28 cellular contexts compared by ENCODE assay signal in the genomic region with DNA sequence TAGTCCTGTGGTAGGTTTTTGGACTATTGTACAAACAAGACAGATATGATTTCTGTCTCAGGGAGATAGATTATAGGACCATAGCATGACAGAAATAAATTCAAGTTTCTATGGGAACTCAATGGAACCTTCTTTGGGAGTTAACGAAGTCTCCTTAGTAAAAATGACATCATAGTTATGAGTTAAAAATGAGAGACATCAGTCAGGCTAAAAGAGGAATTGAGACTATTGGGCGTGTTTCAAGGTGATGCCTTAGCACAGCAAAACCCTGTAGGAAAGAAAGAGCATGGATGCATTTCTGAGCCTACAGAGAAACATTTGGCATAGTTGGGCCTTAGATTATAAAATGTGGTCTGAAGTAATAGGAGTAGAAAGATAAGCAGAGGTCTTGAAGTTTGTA.
"Had no signal": no experiment of that assay in that cellular context is flagged by ENCODE, and none has a peak within 500 bp of the region (broad histone marks: within the 10 kb centered on the region; RNA-seq: fewer than 3 reads in every experiment).

No MANE protein-coding gene starts in this region.

- H3K27me3 ChIP-seq: colonic mucosa, dorsolateral prefrontal cortex, esophagus muscularis mucosa, esophagus squamous epithelium, foreskin keratinocyte, gastrocnemius medialis, gastroesophageal sphincter, heart left ventricle, heart right ventricle, hepatocyte had no signal

- H3K36me3 ChIP-seq: colonic mucosa, esophagus muscularis mucosa, esophagus squamous epithelium, gastrocnemius medialis, gastroesophageal sphincter, heart left ventricle, heart right ventricle had no signal

- H3K4me3 ChIP-seq: colonic mucosa, coronary artery, dorsolateral prefrontal cortex, esophagus muscularis mucosa, esophagus squamous epithelium, gastrocnemius medialis, gastroesophageal sphincter, heart left ventricle, heart right ventricle, hepatocyte had no signal

- ATAC-seq: effector memory CD8-positive, alpha-beta T cell; esophagus mucosa; foreskin keratinocyte; gastrocnemius medialis; gastroesophageal sphincter; heart left ventricle; heart right ventricle had no signal

- H3K79me2 ChIP-seq: hepatocyte had no signal

- DNase-seq: colonic mucosa; cortex of kidney; dermis blood vessel endothelial cell; dorsolateral prefrontal cortex; effector CD4-positive, alpha-beta T cell; effector CD8-positive, alpha-beta T cell; effector memory CD4-positive, alpha-beta T cell; effector memory CD8-positive, alpha-beta T cell; endodermal cell; erythroblast; esophagus squamous epithelium; foreskin fibroblast; foreskin keratinocyte; foreskin melanocyte; gastrocnemius medialis; glutamatergic neuron; head of caudate nucleus; heart left ventricle; heart right ventricle had no signal

- H3K9me3 ChIP-seq: colonic mucosa, gastrocnemius medialis had no signal

- H2AFZ ChIP-seq: hepatocyte had no signal

- H3K4me1 ChIP-seq: colonic mucosa, esophagus muscularis mucosa, esophagus squamous epithelium, foreskin keratinocyte, gastrocnemius medialis, gastroesophageal sphincter, heart left ventricle, heart right ventricle had no signal

- FAIRE-seq: endometrium, endothelial cell of umbilical vein, frontal cortex had no signal

- H3K27ac ChIP-seq: colonic mucosa, coronary artery, dorsolateral prefrontal cortex, epithelial cell of prostate, esophagus muscularis mucosa, esophagus squamous epithelium, foreskin keratinocyte, gastrocnemius medialis, gastroesophageal sphincter, heart left ventricle, heart right ventricle, hepatocyte had no signal

- H3K4me2 ChIP-seq: hepatocyte had no signal
